ENCODE assay signal across 9 cellular contexts in the genomic region with DNA sequence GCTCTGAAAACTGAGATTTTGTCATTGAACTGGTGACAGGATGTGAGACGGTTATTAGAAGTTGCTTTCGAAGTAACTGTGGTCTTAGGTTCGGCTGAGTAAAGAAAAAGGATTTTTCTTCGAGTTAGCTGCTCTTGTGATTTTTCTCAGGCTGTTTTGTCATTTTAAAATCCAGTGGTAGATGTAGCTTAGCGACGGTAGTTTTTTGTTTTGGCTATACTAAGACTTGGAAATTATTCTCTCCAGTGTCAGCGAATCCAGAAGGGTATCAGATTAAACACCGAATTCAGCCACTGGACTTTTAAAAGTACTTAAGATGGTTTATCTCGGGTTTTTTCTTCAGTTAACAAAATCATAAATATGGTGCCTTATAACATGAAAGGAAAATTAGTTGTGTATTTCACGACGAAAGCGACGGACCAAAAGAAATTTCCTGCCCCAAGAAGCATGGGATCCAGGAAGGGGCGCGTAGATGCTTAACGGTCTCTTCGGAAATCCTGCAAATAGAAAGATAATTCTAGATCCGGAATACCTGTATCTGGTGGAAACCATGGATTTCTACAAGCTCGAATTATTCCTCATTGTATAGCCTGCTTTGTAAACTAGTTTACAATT. TPM values are rescaled to one million over a fixed set of nuclear protein-coding genes. Genes with fewer than 3 reads are reported as not detected.
DNase-seq lines count a peak whose midpoint lies in the region; ATAC-seq, FAIRE-seq and TF ChIP-seq lines count a peak whose summit lies in the region.
"Had no signal": no experiment of that assay in that cellular context is flagged by ENCODE, and none has a peak within 500 bp of the region (broad histone marks: within the 10 kb centered on the region; RNA-seq: fewer than 3 reads in every experiment).

No MANE protein-coding gene starts in this region.

- peak overlapping the region; percentile 80 for H3K9ac ChIP-seq in keratinocyte (ENCODE audit: control insufficient read depth, extremely low read depth, insufficient read depth, low read length)

- peak overlapping the region; percentile 91 for H3K4me3 Mint-ChIP-seq in T-helper 1 cell treated with Interleukin-12 subunit alpha and Interleukin-12 subunit beta and Interleukin-4 antibody, amounts not matched to agents 30 μg/mL and 1 μg/mL, for 36 hours
- peak overlapping the region; percentile 82 for H3K4me3 Mint-ChIP-seq in activated naive CD8-positive, alpha-beta T cell treated with anti-CD3 and anti-CD28 coated beads, Interleukin-2, amount 50 U/mL, for 24 hours

- peak overlapping the region; percentile 85 for H3K27ac Mint-ChIP-seq in T-helper 1 cell treated with Interleukin-12 subunit alpha and Interleukin-12 subunit beta and Interleukin-4 antibody, amounts not matched to agents 30 μg/mL and 1 μg/mL, for 36 hours
- H3K27ac Mint-ChIP-seq in activated naive CD8-positive, alpha-beta T cell treated with anti-CD3 and anti-CD28 coated beads, Interleukin-2, amount 50 U/mL, for 24 hours, result peak overlapping the region; percentile 89

- peaks cover 22% of the 10 kb centered on the region for H3K4me1 Mint-ChIP-seq in T-helper 1 cell treated with Interleukin-12 subunit alpha and Interleukin-12 subunit beta and Interleukin-4 antibody, amounts not matched to agents 30 μg/mL and 1 μg/mL, for 36 hours (ENCODE audit: low read depth)
- H3K4me1 Mint-ChIP-seq in activated naive CD8-positive, alpha-beta T cell treated with anti-CD3 and anti-CD28 coated beads, Interleukin-2, amount 50 U/mL, for 24 hours, result peaks cover 40% of the 10 kb centered on the region

- H3K27me3 Mint-ChIP-seq in T-helper 1 cell treated with Interleukin-12 subunit alpha and Interleukin-12 subunit beta and Interleukin-4 antibody, amounts not matched to agents 30 μg/mL and 1 μg/mL, for 36 hours (ENCODE audit: low read depth), result no peaks in the 10 kb centered on the region
- H3K27me3 Mint-ChIP-seq in activated naive CD8-positive, alpha-beta T cell treated with anti-CD3 and anti-CD28 coated beads, Interleukin-2, amount 50 U/mL, for 24 hours, result no peaks in the 10 kb centered on the region

- peaks cover 20% of the 10 kb centered on the region for H3K4me1 ChIP-seq in keratinocyte (ENCODE audit: control insufficient read depth, extremely low read depth, insufficient read depth, low read length)

- H3K9me3 ChIP-seq in keratinocyte (ENCODE audit: control insufficient read depth, low read depth, low read length), result no peaks in the 10 kb centered on the region

- ATAC-seq in activated naive CD8-positive, alpha-beta T cell treated with anti-CD3 and anti-CD28 coated beads, Interleukin-2, amount 50 U/mL, for 24 hours, result no peak
- no peak for ATAC-seq in GM21737 (IDR thresholded peaks at IDR 0.05; ENCODE audit: unreplicated experiment)
- ATAC-seq in HG03159 (IDR thresholded peaks at IDR 0.05; ENCODE audit: unreplicated experiment), result no peak

- DNase-seq in T-helper 1 cell (no peak), keratinocyte (ENCODE audit: low read depth, low spot score) (no peak), substantia nigra (lab: John Stamatoyannopoulos, UW) (no peak), KG1 (lab: John Stamatoyannopoulos, UW) (no peak)
- DNase-seq in activated naive CD8-positive, alpha-beta T cell treated with anti-CD3 and anti-CD28 coated beads, Interleukin-2, amount 50 U/mL, for 24 hours, result no peak

- H3K4me2 ChIP-seq in keratinocyte (ENCODE audit: control insufficient read depth, extremely low read depth, insufficient read depth, low read depth, low read length), result peak overlapping the region; percentile 97

- H2AFZ ChIP-seq in keratinocyte (ENCODE audit: control insufficient read depth, low read length), result no peak overlapping the region

- H3K79me2 ChIP-seq in keratinocyte (ENCODE audit: control insufficient read depth, insufficient read depth, low read length), result peaks cover 12% of the 10 kb centered on the region

- H3K27ac ChIP-seq in keratinocyte (ENCODE audit: control insufficient read depth, insufficient read depth, low read length) (peak overlapping the region; percentile 85), substantia nigra (ENCODE audit: low read depth, low read length, poor library complexity, severe bottlenecking) (peak overlapping the region; percentile 89)

- peaks cover 3 to 6% of the 10 kb centered on the region in 2 experiments for H3K36me3 ChIP-seq in keratinocyte (ENCODE audit: control insufficient read depth in 2 of 2, extremely low read depth in 1 of 2, insufficient read depth in 2 of 2, low read length in 2 of 2)

- no peaks in the 10 kb centered on the region for H3K9me1 ChIP-seq in keratinocyte (ENCODE audit: control insufficient read depth, extremely low read depth, insufficient read depth, low read length)

- no peaks in the 10 kb centered on the region for H4K20me1 ChIP-seq in keratinocyte (ENCODE audit: control insufficient read depth, extremely low read depth, insufficient read depth, low read length)

- no peaks in the 10 kb centered on the region for H3K27me3 ChIP-seq in keratinocyte (ENCODE audit: control insufficient read depth, extremely low read depth, insufficient read depth, low read length)

- peaks cover 20% of the 10 kb centered on the region for H3K36me3 Mint-ChIP-seq in T-helper 1 cell treated with Interleukin-12 subunit alpha and Interleukin-12 subunit beta and Interleukin-4 antibody, amounts not matched to agents 30 μg/mL and 1 μg/mL, for 36 hours (ENCODE audit: low read depth)
- peaks cover 40% of the 10 kb centered on the region for H3K36me3 Mint-ChIP-seq in activated naive CD8-positive, alpha-beta T cell treated with anti-CD3 and anti-CD28 coated beads, Interleukin-2, amount 50 U/mL, for 24 hours (ENCODE audit: low read depth)

- no peak for FAIRE-seq in keratinocyte (lab: Jason Lieb, UNC)
- FAIRE-seq: endometrium had no signal

- peak overlapping the region; percentile 56 to 91 (median 75) for H3K4me3 ChIP-seq in keratinocyte (ENCODE audit: control insufficient read depth in 2 of 3, extremely low read depth in 1 of 3, insufficient read depth in 2 of 3, low read depth in 1 of 3, low read length in 3 of 3)

- TF ChIP-seq CTCF in keratinocyte (optimal IDR thresholded peaks at IDR 0.05 in 1 of 3, IDR thresholded peaks at IDR 0.05 in 1 of 3, conservative IDR thresholded peaks at IDR 0.05 in 1 of 3; ENCODE audit: extremely low read depth in 1 of 3, insufficient read depth in 2 of 3, low read length in 3 of 3), result no peak

- dilution Hi-C loops in keratinocyte (cut with MboI; ENCODE audit: extremely low pct_ligation_motif_present, low sequenced_read_pairs), result no loop called here

- no peaks in the 10 kb centered on the region for H3K9me3 Mint-ChIP-seq in T-helper 1 cell treated with Interleukin-12 subunit alpha and Interleukin-12 subunit beta and Interleukin-4 antibody, amounts not matched to agents 30 μg/mL and 1 μg/mL, for 36 hours
- H3K9me3 Mint-ChIP-seq in activated naive CD8-positive, alpha-beta T cell treated with anti-CD3 and anti-CD28 coated beads, Interleukin-2, amount 50 U/mL, for 24 hours, result no peaks in the 10 kb centered on the region

RNA-seq across cellular contexts. Expression of a gene that starts 1.2 kb away (rescaled TPM):
- polyA plus RNA-seq in keratinocyte, result 1.8 to 2.4 TPM (median 2.3 TPM) in 3 replicates
- 1.2 TPM for polyA plus RNA-seq in keratinocyte (2011; ENCODE audit: low read depth)
- polyA plus RNA-seq in keratinocyte (2011; cell fraction: cytosol; rRNA removed), result 1.1 and 1.7 TPM in 2 replicates
- 2.2 TPM in 2 replicates for polyA plus RNA-seq in keratinocyte (2011; cell fraction: nucleus; rRNA removed)
- polyA plus RNA-seq in keratinocyte (2012; ENCODE audit: low replicate concordance), result not detected in 2 replicates
- 0.59 to 0.86 TPM (median 0.69 TPM) in 3 replicates for polyA minus RNA-seq in keratinocyte
- 1.9 TPM for polyA minus RNA-seq in keratinocyte (2011; cell fraction: cytosol; rRNA and poly(A)+ RNA removed)
- polyA minus RNA-seq in keratinocyte (2011; cell fraction: nucleus; rRNA and poly(A)+ RNA removed), result 0.93 and 1.1 TPM in 2 replicates

RNA-seq across cellular contexts. Expression of a gene that starts 27.2 kb away (rescaled TPM):
- polyA plus RNA-seq in keratinocyte, result not detected in 3 replicates
- not detected for polyA plus RNA-seq in keratinocyte (2011; ENCODE audit: low read depth)
- 0.05 and 0.11 TPM in 2 replicates for polyA plus RNA-seq in keratinocyte (2011; cell fraction: cytosol; rRNA removed)
- polyA plus RNA-seq in keratinocyte (2011; cell fraction: nucleus; rRNA removed), result 0.10 and 0.39 TPM in 2 replicates
- polyA plus RNA-seq in keratinocyte (2012; ENCODE audit: low replicate concordance), result 0.24 TPM in 1 of 2 replicates, not detected in the other
- polyA minus RNA-seq in keratinocyte, result 0.06 TPM in 1 of 3 replicates, not detected in the others
- not detected for polyA minus RNA-seq in keratinocyte (2011; cell fraction: cytosol; rRNA and poly(A)+ RNA removed)
- polyA minus RNA-seq in keratinocyte (2011; cell fraction: nucleus; rRNA and poly(A)+ RNA removed), result not detected in 2 replicates

RNA-seq across cellular contexts. Expression of a gene that starts 56.5 kb away (rescaled TPM):
- polyA plus RNA-seq in keratinocyte, result not detected in 3 replicates
- polyA plus RNA-seq in keratinocyte (2011; ENCODE audit: low read depth), result not detected
- not detected in 2 replicates for polyA plus RNA-seq in keratinocyte (2011; cell fraction: cytosol; rRNA removed)
- polyA plus RNA-seq in keratinocyte (2011; cell fraction: nucleus; rRNA removed), result not detected in 2 replicates
- not detected in 2 replicates for polyA plus RNA-seq in keratinocyte (2012; ENCODE audit: low replicate concordance)
- 0.58 TPM in 1 of 3 replicates, not detected in the others for polyA minus RNA-seq in keratinocyte
- not detected for polyA minus RNA-seq in keratinocyte (2011; cell fraction: cytosol; rRNA and poly(A)+ RNA removed)
- not detected in 2 replicates for polyA minus RNA-seq in keratinocyte (2011; cell fraction: nucleus; rRNA and poly(A)+ RNA removed)
